ENCODE assay signal across 13 cellular contexts in the genomic region with DNA sequence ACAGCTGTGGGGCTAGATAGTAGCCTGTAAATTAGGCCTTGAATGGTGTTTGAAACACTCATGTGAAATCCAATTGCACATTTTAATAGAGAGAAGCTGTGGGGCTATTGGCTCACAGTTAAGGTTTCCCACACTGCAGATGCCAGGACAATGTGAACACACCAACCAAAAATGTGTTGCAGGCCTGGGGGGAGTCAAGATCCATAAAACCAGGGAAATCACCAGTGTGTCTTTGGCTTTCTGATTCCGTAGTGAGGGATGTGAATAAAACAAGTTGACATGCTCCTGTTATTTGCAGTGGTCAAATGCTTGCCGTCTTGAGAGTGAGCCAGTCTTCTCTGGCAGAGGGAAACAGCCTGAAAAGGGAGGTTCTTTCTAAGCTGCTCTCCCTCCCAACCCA.
"Had no signal": no experiment of that assay in that cellular context is flagged by ENCODE, and none has a peak within 500 bp of the region (broad histone marks: within the 10 kb centered on the region; RNA-seq: fewer than 3 reads in every experiment).

No MANE protein-coding gene starts in this region.

- FAIRE-seq: frontal cortex, keratinocyte had no signal

- H3K9me3 ChIP-seq: colonic mucosa, lower lobe of right lung, ovary, sigmoid colon, spleen had no signal

- H3K4me1 ChIP-seq: colonic mucosa, lower lobe of right lung, spleen had no signal

- H3K27ac ChIP-seq: colonic mucosa, lower lobe of right lung, ovary, spleen, WERI-Rb-1 had no signal

- H3K27me3 ChIP-seq: colonic mucosa, ovary, sigmoid colon, spleen had no signal

- H3K36me3 ChIP-seq: colonic mucosa, ovary had no signal

- DNase-seq: activated CD4-positive, alpha-beta T cell treated with anti-CD3 and anti-CD28 coated beads for 1 hour; colonic mucosa; endodermal cell; lower lobe of right lung; ovary; sigmoid colon; spleen; stimulated activated CD4-positive, alpha-beta T cell treated with anti-CD3 and anti-CD28 coated beads, Interleukin-4, amount 100 ng/mL, for 4 hours; SW 1271; WERI-Rb-1 had no signal

- H3K4me3 ChIP-seq: colonic mucosa, lower lobe of right lung, ovary, sigmoid colon, spleen had no signal

- ATAC-seq: lower lobe of right lung; stimulated activated memory B cell treated with anti-CD40 and anti-IgM and Interleukin-4, amounts not matched to agents 10 μg/mL and 1 μg/mL and 100 μg/mL, for 72 hours had no signal
